9 cellular contexts compared by ENCODE assay signal in the genomic region with DNA sequence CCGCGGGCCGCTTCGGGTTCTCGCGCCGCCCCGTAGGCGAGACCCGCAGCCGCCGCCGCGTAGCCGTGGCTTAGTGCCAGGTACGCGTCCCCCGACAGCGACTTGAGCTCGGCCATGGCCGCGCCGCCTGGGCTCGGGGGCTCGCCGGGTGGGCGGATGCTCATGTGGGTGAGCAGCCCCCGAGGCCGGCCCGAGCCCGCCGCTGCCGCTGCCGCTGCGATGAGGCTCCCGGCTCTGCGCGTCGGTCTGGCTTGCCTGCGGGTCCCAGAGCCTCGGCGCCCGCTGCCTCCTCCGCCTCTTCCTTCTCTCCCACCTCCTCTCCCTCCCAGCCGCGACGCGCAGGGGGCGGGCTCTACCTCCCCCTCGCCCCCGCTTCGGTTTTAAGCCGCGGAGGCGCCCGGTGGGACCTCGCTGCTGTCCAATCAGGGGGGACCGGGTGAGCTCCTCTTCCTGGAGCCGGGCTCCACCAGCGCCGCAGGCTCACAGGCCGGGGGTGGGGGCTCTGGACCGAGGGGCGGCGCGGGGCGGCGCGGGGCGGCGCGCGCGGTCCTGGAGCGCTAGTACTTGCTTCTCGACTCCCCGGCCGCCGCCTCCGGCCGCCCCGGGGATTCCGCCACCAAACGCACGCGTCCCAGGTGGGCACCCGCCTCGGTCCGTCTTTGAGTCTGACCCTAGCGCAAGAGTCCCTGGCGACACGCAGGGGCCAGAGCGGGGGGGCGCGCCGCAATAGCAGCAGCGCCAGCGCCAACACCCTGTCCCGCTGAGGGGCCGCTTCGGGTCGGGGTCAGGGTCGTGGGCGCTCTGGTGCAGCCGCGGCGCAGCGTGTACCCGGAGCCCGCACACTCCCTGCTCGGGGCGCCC. TPM values are rescaled to one million over a fixed set of nuclear protein-coding genes. Genes with fewer than 3 reads are reported as not detected.
A peak's percentile ranks its signal among the peaks of the same experiment; 100 is the strongest.
DNase-seq lines count a peak whose midpoint lies in the region; ATAC-seq, FAIRE-seq and TF ChIP-seq lines count a peak whose summit lies in the region.
"Had no signal": no experiment of that assay in that cellular context is flagged by ENCODE, and none has a peak within 500 bp of the region (broad histone marks: within the 10 kb centered on the region; RNA-seq: fewer than 3 reads in every experiment).

A gene (minus strand): TSS at position 354 of the 861 bp plus-strand sequence. CDS start 190 bp downstream, at position 164.

- H4K20me1 ChIP-seq in neural cell (ENCODE audit: insufficient read depth), result no peaks in the 10 kb centered on the region

- ATAC-seq in central memory CD8-positive, alpha-beta T cell (replicated peaks; ENCODE audit: extremely low read depth, poor library complexity, severe bottlenecking), result no peak

- WGBS in small intestine, 3 donors, result 2 to 5% (median 5%) methylated on average over 53 to 112 of the region's 112 CpGs

- no peak for FAIRE-seq in small intestine (lab: Jason Lieb, UNC)
- FAIRE-seq: frontal cortex had no signal

- H3K36me3 ChIP-seq in neural cell (ENCODE audit: insufficient read depth, low read length) (no peaks in the 10 kb centered on the region), small intestine (ENCODE audit: control insufficient read depth in 2 of 2, insufficient read depth in 2 of 2, low read length in 2 of 2) (no peaks in the 10 kb centered on the region)

- H3F3A ChIP-seq in neural cell (ENCODE audit: insufficient read depth, low read length, poor library complexity, severe bottlenecking), result no peaks in the 10 kb centered on the region

- no peak for TF ChIP-seq EP300 in neural cell (conservative IDR thresholded peaks at IDR 0.05; ENCODE audit: poor library complexity, severe bottlenecking)

- no peaks in the 10 kb centered on the region for H3K79me2 ChIP-seq in neural cell (replicated peaks; ENCODE audit: insufficient read depth, low read length)

- no peaks in the 10 kb centered on the region for H3K36me3 Mint-ChIP-seq in IgD-negative memory B cell
- H3K36me3 Mint-ChIP-seq in central memory CD8-positive, alpha-beta T cell (ENCODE audit: insufficient read depth), result peaks cover 22% of the 10 kb centered on the region

- no peak for TF ChIP-seq CTCF in neural cell (IDR thresholded peaks at IDR 0.05; ENCODE audit: poor library complexity, severe bottlenecking)

- H3K27me3 Mint-ChIP-seq in IgD-negative memory B cell, result peaks cover 52% of the 10 kb centered on the region
- H3K27me3 Mint-ChIP-seq in central memory CD8-positive, alpha-beta T cell, result peaks cover 44% of the 10 kb centered on the region

- peak within 1 kb of the TSS in 3 of 4 donors; percentile 38 to 83 (median 63) for H3K4me3 Mint-ChIP-seq in IgD-negative memory B cell
- peak within 1 kb of the TSS; percentile 81 for H3K4me3 Mint-ChIP-seq in central memory CD8-positive, alpha-beta T cell

- H3K4me2 ChIP-seq in neural cell (ENCODE audit: low read length), result no peak within 1 kb of the TSS

- no peaks in the 10 kb centered on the region for H3K9me3 ChIP-seq in neural cell (ENCODE audit: low read length)
- no peaks in the 10 kb centered on the region for H3K9me3 ChIP-seq in small intestine (ENCODE audit: control insufficient read depth, low read depth)

- H3K4me3 ChIP-seq in neural cell (ENCODE audit: low read length) (peak within 1 kb of the TSS; percentile 60), small intestine (ENCODE audit: low read depth in 1 of 2, low read length in 2 of 2) (peak within 1 kb of the TSS in 1 of 2 donors; percentile 5)

- H3K27me3 ChIP-seq in neural cell (ENCODE audit: insufficient read depth, low read depth, low read length) (peaks cover 76% of the 10 kb centered on the region), small intestine (ENCODE audit: control insufficient read depth in 2 of 2, insufficient read depth in 2 of 2, low read length in 2 of 2) (peaks cover 40 to 54% of the 10 kb centered on the region in 2 donors)

- H3K9me2 ChIP-seq in neural cell (ENCODE audit: insufficient read depth, low read length), result no peaks in the 10 kb centered on the region

- no peak within 1 kb of the TSS for H2AFZ ChIP-seq in neural cell (ENCODE audit: low read depth, low read length)

- peaks cover 9 to 15% (median 10%) of the 10 kb centered on the region in 3 donors for H3K4me1 Mint-ChIP-seq in IgD-negative memory B cell
- H3K4me1 Mint-ChIP-seq in central memory CD8-positive, alpha-beta T cell, result peaks cover 25% of the 10 kb centered on the region

- H3K27ac ChIP-seq in neural cell (ENCODE audit: low read length), result no peak within 1 kb of the TSS
- H3K27ac ChIP-seq in small intestine (ENCODE audit: low read depth in 1 of 2, low read length in 1 of 2), result no peak within 1 kb of the TSS

- TF ChIP-seq RAD21 in neural cell (conservative IDR thresholded peaks at IDR 0.05), result no peak

- H3K9ac ChIP-seq in neural cell (ENCODE audit: low read length), result peak within 1 kb of the TSS; percentile 23

- H3K9me3 Mint-ChIP-seq in IgD-negative memory B cell, result peaks cover 0 to 7% (median 0%) of the 10 kb centered on the region in 3 donors
- H3K9me3 Mint-ChIP-seq in central memory CD8-positive, alpha-beta T cell, result no peaks in the 10 kb centered on the region

- peak within 1 kb of the TSS in 2 of 3 donors; percentile 27 to 65 for H3K27ac Mint-ChIP-seq in IgD-negative memory B cell
- peak within 1 kb of the TSS; percentile 13 for H3K27ac Mint-ChIP-seq in central memory CD8-positive, alpha-beta T cell (ENCODE audit: low read depth)

- DNase-seq in NCI-H1694 treated with DMSO at 0.1 percent for 48 hours (lab: John Stamatoyannopoulos, UW), result peak; percentile 20
- no peak for DNase-seq in NCI-H1694 (lab: John Stamatoyannopoulos, UW)
- no peak for DNase-seq in central memory CD8-positive, alpha-beta T cell (ENCODE audit: low spot score in 2 of 2)
- DNase-seq in cerebellar nuclear complex (lab: John Stamatoyannopoulos, UW), result no peak
- DNase-seq in small intestine, result no peak
- no peak for DNase-seq in NCI-H2107 (lab: John Stamatoyannopoulos, UW)

- no peaks in the 10 kb centered on the region for H3K4me1 ChIP-seq in small intestine (ENCODE audit: control insufficient read depth in 2 of 2, insufficient read depth in 1 of 2, low read depth in 1 of 2, low read length in 1 of 2)

TF ChIP-seq in neural cell, 6 proteins besides CTCF, POLR2A, EP300 and RAD21:
- peak; percentile 88 for TF ChIP-seq EZH2 (IDR thresholded peaks at IDR 0.05; ENCODE audit: borderline replicate concordance, insufficient read depth, low read length, poor library complexity, severe bottlenecking)
- TF ChIP-seq MXI1 (conservative IDR thresholded peaks at IDR 0.05; ENCODE audit: poor library complexity, severe bottlenecking), result no peak
- TF ChIP-seq SMC3 (conservative IDR thresholded peaks at IDR 0.05; ENCODE audit: poor library complexity), result no peak
- no peak for TF ChIP-seq TAF1 (IDR thresholded peaks at IDR 0.05; ENCODE audit: low read depth)
- TF ChIP-seq, protein P1, sequence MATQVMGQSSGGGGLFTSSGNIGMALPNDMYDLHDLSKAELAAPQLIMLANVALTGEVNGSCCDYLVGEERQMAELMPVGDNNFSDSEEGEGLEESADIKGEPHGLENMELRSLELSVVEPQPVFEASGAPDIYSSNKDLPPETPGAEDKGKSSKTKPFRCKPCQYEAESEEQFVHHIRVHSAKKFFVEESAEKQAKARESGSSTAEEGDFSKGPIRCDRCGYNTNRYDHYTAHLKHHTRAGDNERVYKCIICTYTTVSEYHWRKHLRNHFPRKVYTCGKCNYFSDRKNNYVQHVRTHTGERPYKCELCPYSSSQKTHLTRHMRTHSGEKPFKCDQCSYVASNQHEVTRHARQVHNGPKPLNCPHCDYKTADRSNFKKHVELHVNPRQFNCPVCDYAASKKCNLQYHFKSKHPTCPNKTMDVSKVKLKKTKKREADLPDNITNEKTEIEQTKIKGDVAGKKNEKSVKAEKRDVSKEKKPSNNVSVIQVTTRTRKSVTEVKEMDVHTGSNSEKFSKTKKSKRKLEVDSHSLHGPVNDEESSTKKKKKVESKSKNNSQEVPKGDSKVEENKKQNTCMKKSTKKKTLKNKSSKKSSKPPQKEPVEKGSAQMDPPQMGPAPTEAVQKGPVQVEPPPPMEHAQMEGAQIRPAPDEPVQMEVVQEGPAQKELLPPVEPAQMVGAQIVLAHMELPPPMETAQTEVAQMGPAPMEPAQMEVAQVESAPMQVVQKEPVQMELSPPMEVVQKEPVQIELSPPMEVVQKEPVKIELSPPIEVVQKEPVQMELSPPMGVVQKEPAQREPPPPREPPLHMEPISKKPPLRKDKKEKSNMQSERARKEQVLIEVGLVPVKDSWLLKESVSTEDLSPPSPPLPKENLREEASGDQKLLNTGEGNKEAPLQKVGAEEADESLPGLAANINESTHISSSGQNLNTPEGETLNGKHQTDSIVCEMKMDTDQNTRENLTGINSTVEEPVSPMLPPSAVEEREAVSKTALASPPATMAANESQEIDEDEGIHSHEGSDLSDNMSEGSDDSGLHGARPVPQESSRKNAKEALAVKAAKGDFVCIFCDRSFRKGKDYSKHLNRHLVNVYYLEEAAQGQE (IDR thresholded peaks at IDR 0.05; ENCODE audit: borderline replicate concordance), result no peak

RNA-seq across cellular contexts. Expression of the gene that starts here (rescaled TPM):
- polyA plus RNA-seq in IgD-negative memory B cell (not detected), neural cell (not detected in 2 replicates), small intestine (not detected)
- polyA minus RNA-seq in neural cell, result not detected in 2 replicates
